In the genomic region with DNA sequence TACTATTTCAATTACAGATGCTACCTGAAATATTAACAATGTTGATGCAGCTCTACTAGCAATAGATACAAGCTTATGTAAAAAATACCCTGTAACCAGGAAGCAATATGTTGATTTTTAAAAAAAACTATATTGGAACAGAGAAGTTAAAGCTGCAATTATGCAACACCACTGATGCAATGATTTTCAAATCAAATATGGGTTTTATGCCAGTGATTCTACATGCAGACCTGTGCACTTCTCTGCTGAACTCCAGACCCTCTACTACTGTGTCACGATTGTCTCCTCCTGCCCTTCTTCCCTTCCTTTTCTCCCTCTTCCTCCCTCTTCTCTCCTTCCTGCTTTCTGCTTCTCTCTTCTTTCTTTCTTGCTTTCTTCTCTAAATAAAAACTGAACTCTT, we compare ENCODE assay signal across 1 cellular context.
TF ChIP-seq lines count a peak whose summit lies in the region.

No MANE protein-coding gene starts in this region.

TF ChIP-seq in GM23338, 12 proteins besides CTCF, POLR2A, EP300 and RAD21 (continued from another document):
- TF ChIP-seq ZNF462 (CRISPR knock-in tag; IDR thresholded peaks at IDR 0.05) = no peak
TF ChIP-seq in GM23338: peak in this region for 0.
